ENCODE assay signal across 1 cellular context in genomic region chr5:139177809-139178581, GRCh38.
TF ChIP-seq lines count a peak whose summit lies in the region.

No MANE protein-coding gene starts in this region.

TF ChIP-seq in IMR-90, 13 proteins besides CTCF, POLR2A, EP300 and RAD21 (continued from another document):
- TF ChIP-seq, protein P1, sequence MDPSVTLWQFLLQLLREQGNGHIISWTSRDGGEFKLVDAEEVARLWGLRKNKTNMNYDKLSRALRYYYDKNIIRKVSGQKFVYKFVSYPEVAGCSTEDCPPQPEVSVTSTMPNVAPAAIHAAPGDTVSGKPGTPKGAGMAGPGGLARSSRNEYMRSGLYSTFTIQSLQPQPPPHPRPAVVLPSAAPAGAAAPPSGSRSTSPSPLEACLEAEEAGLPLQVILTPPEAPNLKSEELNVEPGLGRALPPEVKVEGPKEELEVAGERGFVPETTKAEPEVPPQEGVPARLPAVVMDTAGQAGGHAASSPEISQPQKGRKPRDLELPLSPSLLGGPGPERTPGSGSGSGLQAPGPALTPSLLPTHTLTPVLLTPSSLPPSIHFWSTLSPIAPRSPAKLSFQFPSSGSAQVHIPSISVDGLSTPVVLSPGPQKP (IDR thresholded peaks at IDR 0.05; ENCODE audit: borderline replicate concordance, low read depth, low read length), result no peak
- TF ChIP-seq CHD1 (IDR thresholded peaks at IDR 0.05; ENCODE audit: low read depth, low read length) (no peak), MAFK (IDR thresholded peaks at IDR 0.05; ENCODE audit: low read depth, low read length) (no peak)
